In the genomic region with DNA sequence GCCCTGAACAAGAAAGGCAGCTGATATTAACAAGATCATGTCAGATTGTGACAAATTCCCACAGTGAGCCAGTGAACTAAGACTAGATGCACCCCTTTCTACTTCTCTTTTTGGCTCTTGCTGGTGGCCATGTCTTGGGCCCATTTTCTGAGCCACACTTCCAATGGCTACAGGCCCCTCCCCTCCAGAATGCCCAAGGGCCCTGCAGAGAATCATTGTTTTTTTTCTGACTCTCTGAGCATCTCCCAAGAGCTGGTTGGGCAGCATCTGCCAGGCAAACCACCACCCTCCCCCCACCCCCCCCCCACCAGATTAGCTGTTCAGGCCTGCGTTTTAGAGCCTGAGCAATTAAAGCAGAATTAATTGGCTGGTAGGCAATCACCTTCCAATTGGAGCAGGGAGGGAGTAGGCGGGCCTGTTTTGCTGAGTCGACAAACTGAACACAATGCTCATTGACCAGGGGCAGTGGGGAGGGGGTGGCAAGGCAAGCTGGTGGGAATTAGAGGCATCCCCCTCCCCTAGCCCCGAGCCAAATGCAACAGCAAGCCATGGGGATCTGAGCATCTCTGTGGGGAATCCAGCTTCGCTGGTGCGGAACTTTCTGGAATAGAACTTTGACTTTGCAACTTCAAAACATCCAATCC, we compare ENCODE assay signal across 13 cellular contexts.
DNase-seq lines count a peak whose midpoint lies in the region; ATAC-seq and TF ChIP-seq lines count a peak whose summit lies in the region.
"Had no signal": no experiment of that assay in that cellular context is flagged by ENCODE, and none has a peak within 500 bp of the region (broad histone marks: within the 10 kb centered on the region; RNA-seq: fewer than 3 reads in every experiment).

No MANE protein-coding gene starts in this region.

- no peak overlapping the region for H3K4me3 Mint-ChIP-seq in brain

- H3K27me3 ChIP-seq in neuronal stem cell (ENCODE audit: control insufficient read depth in 3 of 3, insufficient read depth in 3 of 3, low read depth in 1 of 3, low read length in 3 of 3) (no peaks in the 10 kb centered on the region), right atrium auricular region (no peaks in the 10 kb centered on the region)

- H3K23ac ChIP-seq in neuronal stem cell (ENCODE audit: low read depth, low read length, poor library complexity), result no peak overlapping the region

- no peak overlapping the region for H3K4ac ChIP-seq in neuronal stem cell (ENCODE audit: low read length)

- H2BK12ac ChIP-seq in neuronal stem cell (ENCODE audit: low read length), result no peak overlapping the region

- TF ChIP-seq CTCF in brain (conservative IDR thresholded peaks at IDR 0.05) (no peak), right atrium auricular region (IDR thresholded peaks at IDR 0.05) (no peak)

- H3K36me3 Mint-ChIP-seq in brain, result peaks cover 10% of the 10 kb centered on the region

- no peak overlapping the region for H3K4me2 ChIP-seq in neuronal stem cell (ENCODE audit: insufficient read depth, low read length, poor library complexity, severe bottlenecking)
- H3K4me2 ChIP-seq: PC-9 had no signal

- peaks cover 10% of the 10 kb centered on the region for H3K27me3 Mint-ChIP-seq in brain

- no peak overlapping the region for H4K91ac ChIP-seq in neuronal stem cell (ENCODE audit: low read depth, low read length, poor library complexity)

- no CpG with 5 or more reads among the region's 6 CpGs for WGBS in neuronal stem cell (ENCODE audit: extremely low coverage in 2 of 2, insufficient read length in 2 of 2, insufficient replicate concordance in 1 of 2), 2 donors

- no peaks in the 10 kb centered on the region for H3K79me1 ChIP-seq in neuronal stem cell (ENCODE audit: low read depth, low read length)

- H3K4me3 ChIP-seq in neuronal stem cell (ENCODE audit: low read length in 2 of 2) (no peak overlapping the region), right atrium auricular region (no peak overlapping the region)
- H3K4me3 ChIP-seq: PC-9 had no signal

- DNase-seq in NCI-H82 (lab: John Stamatoyannopoulos, UW) (peak; percentile 33), NCI-H82 treated with DMSO at 0.1 percent for 48 hours (lab: John Stamatoyannopoulos, UW; ENCODE audit: unreplicated experiment) (no peak), NCI-H2171 treated with DMSO at 0.1 percent for 48 hours (lab: John Stamatoyannopoulos, UW) (peak; percentile 74), neuronal stem cell (ENCODE audit: low spot score) (peak; percentile 81), right atrium auricular region (ENCODE audit: low spot score) (no peak)
- DNase-seq: NCI-H187 treated with DMSO at 0.1 percent for 48 hours, NCI-H526, PC-9, Right ventricle myocardium superior had no signal

- H2BK5ac ChIP-seq in neuronal stem cell (ENCODE audit: low read length), result no peak overlapping the region

- H3K14ac ChIP-seq in neuronal stem cell (ENCODE audit: low read length), result no peak overlapping the region

- H3K9me3 ChIP-seq in neuronal stem cell (replicated peaks in 1 of 2; ENCODE audit: control insufficient read depth in 2 of 2, insufficient read depth in 1 of 2, low read depth in 1 of 2, low read length in 2 of 2) (peaks cover 2 to 8% of the 10 kb centered on the region in 2 donors), right atrium auricular region (peaks cover 0 to 14% of the 10 kb centered on the region in 2 donors)

- peak overlapping the region; percentile 0 for H2AK5ac ChIP-seq in neuronal stem cell (ENCODE audit: low read depth, low read length)

- H3K27ac Mint-ChIP-seq in brain, result peak overlapping the region in 4 of 5 experiments; percentile 92 to 98 (median 94)

- peaks cover 66% of the 10 kb centered on the region for H3K4me1 Mint-ChIP-seq in brain

- H3K9me3 Mint-ChIP-seq in brain, result peaks cover 9 to 35% (median 22%) of the 10 kb centered on the region in 5 experiments

- no peak overlapping the region for H2AFZ ChIP-seq in neuronal stem cell (ENCODE audit: low read length)
- H2AFZ ChIP-seq: PC-9 had no signal

- peak overlapping the region; percentile 22 for H3K18ac ChIP-seq in neuronal stem cell (ENCODE audit: low read length)

- H2BK120ac ChIP-seq in neuronal stem cell (ENCODE audit: low read depth, low read length), result no peak overlapping the region

- ATAC-seq in GM18517 (IDR thresholded peaks at IDR 0.05; ENCODE audit: unreplicated experiment) (no peak), HG02763 (IDR thresholded peaks at IDR 0.05; ENCODE audit: unreplicated experiment) (no peak)

- H3K27ac ChIP-seq in neuronal stem cell (replicated peaks; ENCODE audit: low read length), result peak overlapping the region; percentile 17
- H3K27ac ChIP-seq in right atrium auricular region, result no peak overlapping the region
- H3K27ac ChIP-seq: C4-2B, PC-9 had no signal

- no peak overlapping the region for H4K8ac ChIP-seq in neuronal stem cell (ENCODE audit: low read depth, low read length)

- H3K4me1 ChIP-seq in neuronal stem cell (ENCODE audit: control insufficient read depth in 2 of 2, insufficient read depth in 1 of 2, low read depth in 1 of 2, low read length in 2 of 2), result peaks cover 18 to 20% of the 10 kb centered on the region in 2 donors
- H3K4me1 ChIP-seq in right atrium auricular region, result no peaks in the 10 kb centered on the region

- H3K9ac ChIP-seq in neuronal stem cell (ENCODE audit: low read depth, low read length, poor library complexity), result no peak overlapping the region

- H2BK15ac ChIP-seq in neuronal stem cell (ENCODE audit: low read length), result no peak overlapping the region

- H3K36me3 ChIP-seq in neuronal stem cell (replicated peaks in 1 of 2; ENCODE audit: control insufficient read depth in 2 of 2, insufficient read depth in 2 of 2, low read length in 2 of 2) (no peaks in the 10 kb centered on the region), right atrium auricular region (no peaks in the 10 kb centered on the region)

Comparison
In these comparisons a context has a peak if more than half of its experiments do, and no peak if none do; other contexts are left out.
1. DNase-seq: peak in NCI-H82 (single experiment), NCI-H2171 treated with DMSO at 0.1 percent for 48 hours (single experiment) and neuronal stem cell (single experiment); none in NCI-H82 treated with DMSO at 0.1 percent for 48 hours (single experiment) and right atrium auricular region (single experiment).